ENCODE assay signal across 24 cellular contexts in the genomic region with DNA sequence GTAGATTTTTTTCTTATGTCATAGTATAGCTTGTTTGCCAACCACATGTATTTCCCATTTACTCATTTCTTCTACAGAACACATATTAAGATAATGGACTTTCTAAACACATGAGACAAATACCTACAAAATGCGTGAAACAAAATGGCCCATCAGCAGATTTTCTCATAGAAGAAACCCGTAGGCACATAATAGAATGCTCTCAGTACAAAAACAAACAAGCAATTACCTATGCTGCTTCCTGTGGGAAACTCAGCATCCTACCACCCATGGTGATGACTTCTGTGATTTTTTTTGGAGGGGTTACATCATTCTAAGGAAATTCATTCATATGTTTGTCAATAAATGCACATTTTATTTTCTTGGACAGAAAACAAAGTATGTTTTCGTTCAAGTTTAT.
"Had no signal": no experiment of that assay in that cellular context is flagged by ENCODE, and none has a peak within 500 bp of the region (broad histone marks: within the 10 kb centered on the region; RNA-seq: fewer than 3 reads in every experiment).

No MANE protein-coding gene starts in this region.

- ATAC-seq: activated CD4-positive, alpha-beta T cell treated with anti-CD3 and anti-CD28 coated beads for 36 hours; gastrocnemius medialis; left ventricle myocardium superior; pancreas; psoas muscle had no signal

- H3K9me3 Mint-ChIP-seq: activated B cell treated with CpG ODN at 0.5 μM for 24 hours; activated naive CD8-positive, alpha-beta T cell treated with anti-CD3 and anti-CD28 coated beads for 36 hours; central memory CD8-positive, alpha-beta T cell; dendritic cell treated with granulocyte-macrophage colony-stimulating factor and Interleukin-4, amounts not matched to agents 40 ng/mL and 50 ng/mL, for 4 days; stimulated activated naive CD8-positive, alpha-beta T cell treated with anti-CD3 and anti-CD28 coated beads, Interleukin-15, Interleukin-2, amounts not matched to agents 100 ng/mL and 50 ng/mL, for 24 hours had no signal

- H3K4me1 Mint-ChIP-seq: activated B cell treated with CpG ODN at 0.5 μM for 24 hours; central memory CD8-positive, alpha-beta T cell had no signal

- DNase-seq: activated B cell treated with CpG ODN at 0.5 μM for 24 hours; activated CD4-positive, alpha-beta T cell treated with anti-CD3 and anti-CD28 coated beads for 36 hours; activated CD4-positive, alpha-beta T cell treated with anti-CD3 and anti-CD28 coated beads, Interleukin-2, amount 50 U/mL, for 4 hours; activated naive CD4-positive, alpha-beta T cell treated with Interleukin-2 at 50 U/mL for 16 hours; activated naive CD8-positive, alpha-beta T cell treated with anti-CD3 and anti-CD28 coated beads for 36 hours; activated T-cell treated with anti-CD3 and anti-CD28 coated beads, Interleukin-2, amount 50 U/mL, for 48 hours; effector CD8-positive, alpha-beta T cell; gastrocnemius medialis; hippocampal formation; left ventricle myocardium superior; mammary epithelial cell; pancreas; psoas muscle; stimulated activated CD4-positive, alpha-beta T cell treated with anti-CD3 and anti-CD28 coated beads, Interleukin-12 subunit alpha, Interleukin-12 subunit beta, amount 100 ng/mL, for 4 hours; stimulated activated CD4-positive, alpha-beta T cell treated with anti-CD3 and anti-CD28 coated beads, Interleukin-4, amount 100 ng/mL, for 4 hours; T-helper 9 cell; tibial artery had no signal

- H3K27ac Mint-ChIP-seq: activated B cell treated with CpG ODN at 0.5 μM for 24 hours; activated CD4-positive, alpha-beta T cell treated with anti-CD3 and anti-CD28 coated beads for 36 hours; activated naive CD8-positive, alpha-beta T cell treated with anti-CD3 and anti-CD28 coated beads for 36 hours; dendritic cell treated with granulocyte-macrophage colony-stimulating factor and Interleukin-4, amounts not matched to agents 40 ng/mL and 50 ng/mL, for 4 days; nephron; stimulated activated naive CD8-positive, alpha-beta T cell treated with anti-CD3 and anti-CD28 coated beads, Interleukin-15, Interleukin-2, amounts not matched to agents 100 ng/mL and 50 ng/mL, for 24 hours had no signal

- H3K27me3 Mint-ChIP-seq: central memory CD8-positive, alpha-beta T cell; dendritic cell treated with granulocyte-macrophage colony-stimulating factor and Interleukin-4, amounts not matched to agents 40 ng/mL and 50 ng/mL, for 4 days had no signal

- H3K4me3 Mint-ChIP-seq: activated B cell treated with CpG ODN at 0.5 μM for 24 hours; activated CD4-positive, alpha-beta T cell treated with anti-CD3 and anti-CD28 coated beads for 36 hours; activated naive CD8-positive, alpha-beta T cell treated with anti-CD3 and anti-CD28 coated beads for 36 hours; central memory CD8-positive, alpha-beta T cell; dendritic cell treated with granulocyte-macrophage colony-stimulating factor and Interleukin-4, amounts not matched to agents 40 ng/mL and 50 ng/mL, for 4 days; nephron; stimulated activated naive CD8-positive, alpha-beta T cell treated with anti-CD3 and anti-CD28 coated beads, Interleukin-15, Interleukin-2, amounts not matched to agents 100 ng/mL and 50 ng/mL, for 24 hours had no signal

- H3K36me3 Mint-ChIP-seq: activated naive CD8-positive, alpha-beta T cell treated with anti-CD3 and anti-CD28 coated beads for 36 hours had no signal

- H3K4me3 ChIP-seq: breast epithelium, esophagus muscularis mucosa, gastrocnemius medialis, pancreas, psoas muscle, right atrium auricular region, tibial artery had no signal
